In genomic region chr11:91756829-91757480, GRCh38 we compare ENCODE assay signal across 38 cellular contexts.
"Had no signal": no experiment of that assay in that cellular context is flagged by ENCODE, and none has a peak within 500 bp of the region (broad histone marks: within the 10 kb centered on the region; RNA-seq: fewer than 3 reads in every experiment).

No MANE protein-coding gene starts in this region.

- H3K4me1 Mint-ChIP-seq: activated CD4-positive, alpha-beta memory T cell treated with anti-CD3 and anti-CD28 coated beads, Interleukin-2, amount 10 ng/mL, durations not matched to agents 7 days and 5 days; activated CD8-positive, alpha-beta memory T cell treated with anti-CD3 and anti-CD28 coated beads, Interleukin-2, amount 10 ng/mL, durations not matched to agents 7 days and 5 days; activated naive CD4-positive, alpha-beta T cell treated with anti-CD3 and anti-CD28 coated beads, Interleukin-2, amount 10 ng/mL, durations not matched to agents 7 days and 5 days; activated naive CD8-positive, alpha-beta T cell treated with anti-CD3 and anti-CD28 coated beads, Interleukin-2, amount 50 U/mL, for 24 hours; IgD-negative memory B cell had no signal

- H3K36me3 Mint-ChIP-seq: activated CD8-positive, alpha-beta memory T cell treated with anti-CD3 and anti-CD28 coated beads, Interleukin-2, amount 10 ng/mL, durations not matched to agents 7 days and 5 days; activated naive CD4-positive, alpha-beta T cell treated with anti-CD3 and anti-CD28 coated beads, Interleukin-2, amount 10 ng/mL, durations not matched to agents 7 days and 5 days; activated naive CD8-positive, alpha-beta T cell; brain had no signal

- ATAC-seq: activated CD8-positive, alpha-beta memory T cell treated with anti-CD3 and anti-CD28 coated beads, Interleukin-2, amount 10 ng/mL, durations not matched to agents 7 days and 5 days; activated naive CD8-positive, alpha-beta T cell treated with anti-CD3 and anti-CD28 coated beads, Interleukin-2, amount 50 U/mL, for 24 hours had no signal

- H3K4me3 Mint-ChIP-seq: activated CD4-positive, alpha-beta memory T cell treated with anti-CD3 and anti-CD28 coated beads, Interleukin-2, amount 10 ng/mL, durations not matched to agents 7 days and 5 days; activated CD8-positive, alpha-beta memory T cell treated with anti-CD3 and anti-CD28 coated beads, Interleukin-2, amount 10 ng/mL, durations not matched to agents 7 days and 5 days; activated naive CD4-positive, alpha-beta T cell treated with anti-CD3 and anti-CD28 coated beads, Interleukin-2, amount 10 ng/mL, durations not matched to agents 7 days and 5 days; activated naive CD8-positive, alpha-beta T cell; activated naive CD8-positive, alpha-beta T cell treated with anti-CD3 and anti-CD28 coated beads, Interleukin-2, amount 50 U/mL, for 24 hours; brain; IgD-negative memory B cell had no signal

- H3K9me3 ChIP-seq: SJCRH30 had no signal

- H3K27ac ChIP-seq: SJCRH30, SK-N-MC, WERI-Rb-1 had no signal

- H3K4me3 ChIP-seq: SJCRH30, SK-N-MC had no signal

- H3K27me3 ChIP-seq: SJCRH30 had no signal

- H3K4me1 ChIP-seq: SJCRH30 had no signal

- H3K27ac Mint-ChIP-seq: activated CD4-positive, alpha-beta memory T cell treated with anti-CD3 and anti-CD28 coated beads, Interleukin-2, amount 10 ng/mL, durations not matched to agents 7 days and 5 days; activated CD8-positive, alpha-beta memory T cell treated with anti-CD3 and anti-CD28 coated beads, Interleukin-2, amount 10 ng/mL, durations not matched to agents 7 days and 5 days; activated naive CD4-positive, alpha-beta T cell treated with anti-CD3 and anti-CD28 coated beads, Interleukin-2, amount 10 ng/mL, durations not matched to agents 7 days and 5 days; activated naive CD8-positive, alpha-beta T cell; activated naive CD8-positive, alpha-beta T cell treated with anti-CD3 and anti-CD28 coated beads, Interleukin-2, amount 50 U/mL, for 24 hours; brain; IgD-negative memory B cell had no signal

- H3K9me3 Mint-ChIP-seq: brain had no signal

- DNase-seq: activated CD4-positive, alpha-beta memory T cell treated with anti-CD3 and anti-CD28 coated beads, Interleukin-2, amount 10 ng/mL, durations not matched to agents 7 days and 5 days; activated CD4-positive, alpha-beta T cell treated with anti-CD3 and anti-CD28 coated beads for 1 hour; activated CD4-positive, alpha-beta T cell treated with anti-CD3 and anti-CD28 coated beads for 48 hours; activated CD4-positive, CD25-positive, alpha-beta regulatory T cell; activated CD8-positive, alpha-beta memory T cell treated with anti-CD3 and anti-CD28 coated beads for 24 hours; activated CD8-positive, alpha-beta memory T cell treated with anti-CD3 and anti-CD28 coated beads, Interleukin-2, amount 10 ng/mL, durations not matched to agents 7 days and 5 days; activated CD8-positive, alpha-beta memory T cell treated with anti-CD3 and anti-CD28 coated beads, Interleukin-2, amount 50 U/mL, for 48 hours; activated effector memory CD4-positive, alpha-beta T cell treated with Interleukin-2 at 50 U/mL for 16 hours; activated naive CD4-positive, alpha-beta T cell treated with anti-CD3 and anti-CD28 coated beads, Interleukin-2, amount 10 ng/mL, durations not matched to agents 7 days and 5 days; activated naive CD8-positive, alpha-beta T cell treated with anti-CD3 and anti-CD28 coated beads, Interleukin-2, amount 50 U/mL, for 24 hours; activated T-cell treated with anti-CD3 and anti-CD28 coated beads, Interleukin-2, amount 50 U/mL, for 48 hours; anterior cingulate cortex; caudate nucleus; cerebellar nuclear complex; Kasumi-1; KBM-7; NCI-H1092 treated with DMSO at 0.1 percent for 48 hours; NCI-H1417; NCI-H146; NCI-H187 treated with DMSO at 0.1 percent for 48 hours; NCI-H2081; NCI-H2171 treated with DMSO at 0.1 percent for 48 hours; NCI-H2227 treated with DMSO at 0.1 percent for 48 hours; NCI-H446; NCI-H510A treated with DMSO at 0.1 percent for 48 hours; NCI-H526 treated with DMSO at 0.1 percent for 48 hours; NCI-H774; NK-92 treated with Interleukin-12 subunit alpha and Interleukin-12 subunit beta, amount 100 ng/mL, for 24 hours; SHP77; SJCRH30; T-helper 1 cell; T-helper 2 cell; T-helper 9 cell; WERI-Rb-1 had no signal

- H3K27me3 Mint-ChIP-seq: activated CD4-positive, alpha-beta memory T cell treated with anti-CD3 and anti-CD28 coated beads, Interleukin-2, amount 10 ng/mL, durations not matched to agents 7 days and 5 days; activated CD8-positive, alpha-beta memory T cell treated with anti-CD3 and anti-CD28 coated beads, Interleukin-2, amount 10 ng/mL, durations not matched to agents 7 days and 5 days; activated naive CD4-positive, alpha-beta T cell treated with anti-CD3 and anti-CD28 coated beads, Interleukin-2, amount 10 ng/mL, durations not matched to agents 7 days and 5 days; activated naive CD8-positive, alpha-beta T cell; activated naive CD8-positive, alpha-beta T cell treated with anti-CD3 and anti-CD28 coated beads, Interleukin-2, amount 50 U/mL, for 24 hours; brain; IgD-negative memory B cell had no signal

- H3K36me3 ChIP-seq: SJCRH30, WERI-Rb-1 had no signal
